In the genomic region with DNA sequence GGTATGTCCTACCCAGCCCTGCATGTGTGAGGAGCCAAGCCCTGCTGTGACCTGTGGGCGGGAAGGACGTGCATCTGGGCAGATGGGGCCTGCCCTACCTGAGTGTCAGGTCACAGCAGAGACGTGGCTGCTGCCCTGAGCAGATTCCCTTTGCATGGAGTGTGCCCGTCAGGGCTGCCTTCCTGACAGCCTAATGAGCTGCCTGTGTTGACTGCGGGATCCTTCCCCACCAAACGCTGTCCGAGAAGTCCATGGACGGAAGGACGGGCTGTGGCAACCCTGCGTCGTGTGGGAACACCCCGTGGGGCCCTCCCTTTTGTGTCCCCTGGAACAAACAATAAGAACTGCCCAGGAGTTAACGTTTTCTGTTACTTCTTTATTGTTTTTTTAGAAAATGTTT, we compare ENCODE assay signal across 23 cellular contexts.
DNase-seq lines count a peak whose midpoint lies in the region; TF ChIP-seq lines count a peak whose summit lies in the region.
"Had no signal": no experiment of that assay in that cellular context is flagged by ENCODE, and none has a peak within 500 bp of the region (broad histone marks: within the 10 kb centered on the region; RNA-seq: fewer than 3 reads in every experiment).

No MANE protein-coding gene starts in this region.

- no peaks in the 10 kb centered on the region for H3K4me1 ChIP-seq in H9 (ENCODE audit: insufficient read depth, low read length)
- H3K4me1 ChIP-seq in neuronal stem cell (ENCODE audit: control insufficient read depth in 2 of 2, insufficient read depth in 1 of 2, low read depth in 1 of 2, low read length in 2 of 2) = peaks cover 12 to 17% of the 10 kb centered on the region in 2 donors
- H3K4me1 ChIP-seq in PC-9 (replicated peaks; ENCODE audit: insufficient read depth) = no peaks in the 10 kb centered on the region
- H3K4me1 ChIP-seq: BE2C had no signal

- H2BK20ac ChIP-seq in H9 (ENCODE audit: low read depth, low read length, poor library complexity, severe bottlenecking) = no peak overlapping the region

- no CpG with 5 or more reads among the region's 13 CpGs for WGBS in H9 (ENCODE audit: extremely low coverage, insufficient read length, low lambda C conversion rate)
- no CpG with 5 or more reads among the region's 13 CpGs for WGBS in neuronal stem cell (ENCODE audit: extremely low coverage in 2 of 2, insufficient read length in 2 of 2, insufficient replicate concordance in 1 of 2), 2 donors

- H2AK5ac ChIP-seq in H9 (ENCODE audit: insufficient read length, low read length) = no peak overlapping the region
- H2AK5ac ChIP-seq in neuronal stem cell (ENCODE audit: low read depth, low read length) = peak overlapping the region; percentile 54

- H4K20me1 ChIP-seq in H9 (ENCODE audit: control insufficient read depth, insufficient read depth, insufficient read length) (no peaks in the 10 kb centered on the region), PC-9 (ENCODE audit: insufficient read depth) (no peaks in the 10 kb centered on the region)
- H4K20me1 ChIP-seq: BLaER1 had no signal

- H4K5ac ChIP-seq in H9 (ENCODE audit: insufficient read length, low read depth, low read length) = no peak overlapping the region

- H3K36me3 ChIP-seq in neuronal stem cell (replicated peaks in 1 of 2; ENCODE audit: control insufficient read depth in 2 of 2, insufficient read depth in 2 of 2, low read length in 2 of 2) = no peaks in the 10 kb centered on the region
- no peaks in the 10 kb centered on the region for H3K36me3 ChIP-seq in PC-9 (ENCODE audit: low read depth)
- H3K36me3 ChIP-seq: BE2C had no signal

- no TSS peak for BruUV-seq in PC-9 (replicated peaks; lab: Mats Ljungman, UMichigan)

- no peak overlapping the region for H3K4me3 ChIP-seq in neuronal stem cell (ENCODE audit: low read length in 2 of 2)
- no peak overlapping the region for H3K4me3 ChIP-seq in PC-9
- H3K4me3 ChIP-seq: BLaER1, GM12878 had no signal

- H3K27ac Mint-ChIP-seq in H9 = no peak overlapping the region
- H3K27ac Mint-ChIP-seq in chondrocyte (ENCODE audit: unreplicated experiment) = no peak overlapping the region
- H3K27ac Mint-ChIP-seq: CD14-positive monocyte; CD4-positive, alpha-beta memory T cell; CD4-positive, CD25-positive, alpha-beta regulatory T cell; CD8-positive, alpha-beta memory T cell had no signal

- no peaks in the 10 kb centered on the region for H3F3A ChIP-seq in PC-9 (ENCODE audit: insufficient read depth, low read depth)

- no peak overlapping the region for H3T11ph ChIP-seq in H9 (ENCODE audit: low read length)

- H3K23ac ChIP-seq in H9 (ENCODE audit: insufficient read length, low read depth, low read length) (no peak overlapping the region), neuronal stem cell (ENCODE audit: low read depth, low read length, poor library complexity) (peak overlapping the region; percentile 17)

- no peak for DNase-seq in H9
- DNase-seq in chondrocyte (ENCODE audit: low spot score) = peak; percentile 66
- no peak for DNase-seq in neuronal stem cell (ENCODE audit: low spot score)
- no peak for DNase-seq in NCI-H1930 (lab: John Stamatoyannopoulos, UW)
- DNase-seq in PC-9 = no peak
- DNase-seq: 8988T; ACHN; BE2C; C1 segment of cervical spinal cord; CD4-positive, alpha-beta memory T cell; CD4-positive, CD25-positive, alpha-beta regulatory T cell; CD8-positive, alpha-beta memory T cell; COR-L47; DMS 273 treated with DMSO at 0.1 percent for 48 hours; DMS153; DMS53; DMS79; DND-41; EL; GDM1 had no signal

- no peak overlapping the region for H4K8ac ChIP-seq in H9 (replicated peaks; ENCODE audit: insufficient read length, low read depth, low read length)
- no peak overlapping the region for H4K8ac ChIP-seq in neuronal stem cell (ENCODE audit: low read depth, low read length)

- H3K4me3 Mint-ChIP-seq in H9 (no peak overlapping the region), chondrocyte (ENCODE audit: unreplicated experiment) (no peak overlapping the region)
- H3K4me3 Mint-ChIP-seq: CD14-positive monocyte; CD4-positive, alpha-beta memory T cell; CD4-positive, CD25-positive, alpha-beta regulatory T cell; CD8-positive, alpha-beta memory T cell had no signal

- POLR2A ChIA-PET in PC-9 (lab: Charles Lee; ENCODE audit: unreplicated experiment) = no interaction called here

- H2BK15ac ChIP-seq in H9 (ENCODE audit: low read depth, low read length) (no peak overlapping the region), neuronal stem cell (ENCODE audit: low read length) (no peak overlapping the region)

- no peaks in the 10 kb centered on the region for H3K4me1 Mint-ChIP-seq in H9
- H3K4me1 Mint-ChIP-seq in chondrocyte (ENCODE audit: low read depth) = peaks cover 6% of the 10 kb centered on the region
- H3K4me1 Mint-ChIP-seq: CD14-positive monocyte; CD4-positive, alpha-beta memory T cell; CD4-positive, CD25-positive, alpha-beta regulatory T cell; CD8-positive, alpha-beta memory T cell had no signal

- H2BK5ac ChIP-seq in H9 (ENCODE audit: insufficient read length, low read length) (no peak overlapping the region), neuronal stem cell (ENCODE audit: low read length) (peak overlapping the region; percentile 68)

- H2BK12ac ChIP-seq in H9 (ENCODE audit: insufficient read length, low read depth, low read length) (no peak overlapping the region), neuronal stem cell (ENCODE audit: low read length) (peak overlapping the region; percentile 47)

- H4K91ac ChIP-seq in H9 (ENCODE audit: insufficient read length, low read depth, low read length) (no peak overlapping the region), neuronal stem cell (ENCODE audit: low read depth, low read length, poor library complexity) (no peak overlapping the region)

- peaks cover 49% of the 10 kb centered on the region for H3K27me3 Mint-ChIP-seq in H9 (ENCODE audit: low read depth)
- peaks cover 2% of the 10 kb centered on the region for H3K27me3 Mint-ChIP-seq in chondrocyte (ENCODE audit: low read depth)
- H3K27me3 Mint-ChIP-seq: CD4-positive, CD25-positive, alpha-beta regulatory T cell had no signal

- H3K18ac ChIP-seq in H9 (ENCODE audit: insufficient read length, low read depth, low read length) (no peak overlapping the region), neuronal stem cell (ENCODE audit: low read length) (peak overlapping the region; percentile 31)

- H3K4me2 ChIP-seq in H9 (ENCODE audit: insufficient read depth, insufficient read length, low read length) = no peak overlapping the region
- no peak overlapping the region for H3K4me2 ChIP-seq in neuronal stem cell (ENCODE audit: insufficient read depth, low read length, poor library complexity, severe bottlenecking)
- H3K4me2 ChIP-seq in PC-9 = no peak overlapping the region
- H3K4me2 ChIP-seq: BLaER1 had no signal

- H3K27ac ChIP-seq in H9 (ENCODE audit: insufficient read length, low read depth, low read length) (no peak overlapping the region), neuronal stem cell (replicated peaks; ENCODE audit: low read length) (no peak overlapping the region), PC-9 (no peak overlapping the region)
- H3K27ac ChIP-seq: BLaER1 had no signal

- H3K36me3 Mint-ChIP-seq in H9 (ENCODE audit: insufficient read depth in 1 of 3, low read depth in 3 of 3) (peaks cover 18 to 42% (median 25%) of the 10 kb centered on the region in 3 experiments), chondrocyte (ENCODE audit: low read depth) (peaks cover 3% of the 10 kb centered on the region)
- H3K36me3 Mint-ChIP-seq: CD14-positive monocyte; CD8-positive, alpha-beta memory T cell had no signal

- intact Hi-C loops in PC-9 (cut with micrococcal nuclease; ENCODE audit: unreplicated experiment) = no loop called here

- H3K9ac ChIP-seq in H9 (ENCODE audit: extremely low read depth, insufficient read length, low read length) = no peak overlapping the region
- peak overlapping the region; percentile 45 for H3K9ac ChIP-seq in neuronal stem cell (ENCODE audit: low read depth, low read length, poor library complexity)
- H3K9ac ChIP-seq: BLaER1 had no signal

- H3K79me2 ChIP-seq in H9 (ENCODE audit: insufficient read depth, low read length) = no peaks in the 10 kb centered on the region
- no peaks in the 10 kb centered on the region for H3K79me2 ChIP-seq in PC-9 (ENCODE audit: low read depth)

- H3K14ac ChIP-seq in H9 (ENCODE audit: insufficient read depth, low read length) = 0 out of 2 replicates have a peak overlapping the region, but pooled peaks have one; percentile 33
- peak overlapping the region; percentile 14 for H3K14ac ChIP-seq in neuronal stem cell (ENCODE audit: low read length)

- H3K4ac ChIP-seq in H9 (ENCODE audit: low read depth, low read length) = no peak overlapping the region
- no peak overlapping the region for H3K4ac ChIP-seq in neuronal stem cell (ENCODE audit: low read length)

- H3K27me3 ChIP-seq in H9 (ENCODE audit: insufficient read depth, low read length) (no peaks in the 10 kb centered on the region; the same call in 1 of the 2 replicates), neuronal stem cell (ENCODE audit: control insufficient read depth in 3 of 3, insufficient read depth in 3 of 3, low read depth in 1 of 3, low read length in 3 of 3) (no peaks in the 10 kb centered on the region), PC-9 (ENCODE audit: insufficient read depth, low read depth) (peaks cover 93% of the 10 kb centered on the region)
- H3K27me3 ChIP-seq: BE2C, BLaER1 had no signal

- TF ChIP-seq CTCF in H9 (conservative IDR thresholded peaks at IDR 0.05) (no peak), chondrocyte (IDR thresholded peaks at IDR 0.05) (no peak), PC-9 (conservative IDR thresholded peaks at IDR 0.05) (no peak)

- no peak overlapping the region for H3K56ac ChIP-seq in H9 (ENCODE audit: insufficient read length, low read depth, low read length)

- H3K9me3 ChIP-seq in H9 (ENCODE audit: control insufficient read depth, low read depth, low read length) = peaks cover 15% of the 10 kb centered on the region
- peaks cover 28 to 42% of the 10 kb centered on the region in 2 donors for H3K9me3 ChIP-seq in neuronal stem cell (replicated peaks in 1 of 2; ENCODE audit: control insufficient read depth in 2 of 2, insufficient read depth in 1 of 2, low read depth in 1 of 2, low read length in 2 of 2)
- H3K9me3 ChIP-seq in PC-9 (ENCODE audit: insufficient read depth, low read depth) = no peaks in the 10 kb centered on the region
- H3K9me3 ChIP-seq: BE2C had no signal

- H3K9me2 ChIP-seq in PC-9 (ENCODE audit: insufficient read depth) = no peaks in the 10 kb centered on the region

- H2BK120ac ChIP-seq in H9 (ENCODE audit: low read depth, low read length, poor library complexity, severe bottlenecking) = no peak overlapping the region
- H2BK120ac ChIP-seq in neuronal stem cell (ENCODE audit: low read depth, low read length) = peak overlapping the region; percentile 27

- H2AFZ ChIP-seq in H9 (ENCODE audit: low read length) (no peak overlapping the region), neuronal stem cell (ENCODE audit: low read length) (no peak overlapping the region), PC-9 (no peak overlapping the region)

- no peaks in the 10 kb centered on the region for H3K23me2 ChIP-seq in H9 (ENCODE audit: insufficient read length, low read depth, low read length, poor library complexity, severe bottlenecking)

- CTCF ChIA-PET in PC-9 (lab: Charles Lee) = no interaction called here

- H3K9me3 Mint-ChIP-seq in H9 = peaks cover 39 to 41% of the 10 kb centered on the region in 2 experiments
- H3K9me3 Mint-ChIP-seq in chondrocyte (ENCODE audit: low read depth) = peaks cover 27% of the 10 kb centered on the region

- H3K79me1 ChIP-seq in H9 (ENCODE audit: insufficient read depth, low read depth, low read length, poor library complexity, severe bottlenecking) (no peaks in the 10 kb centered on the region), neuronal stem cell (ENCODE audit: low read depth, low read length) (no peaks in the 10 kb centered on the region)
